17 cellular contexts compared by ENCODE assay signal in genomic region chr1:171420810-171421209, GRCh38.
DNase-seq lines count a peak whose midpoint lies in the region; ATAC-seq, FAIRE-seq and TF ChIP-seq lines count a peak whose summit lies in the region.
"Had no signal": no experiment of that assay in that cellular context is flagged by ENCODE, and none has a peak within 500 bp of the region (broad histone marks: within the 10 kb centered on the region; RNA-seq: fewer than 3 reads in every experiment).

No MANE protein-coding gene starts in this region.

- CTCF ChIA-PET in CD8-positive, alpha-beta T cell (lab: Charles Lee), result no interaction called here
- CTCF ChIA-PET in HCT116 (lab: Charles Lee), result interaction anchor here (0.7 kb wide), 1 partner anchor 713 kb away, joined by 3 read pairs; no protein-coding TSS in a partner anchor

- no peaks in the 10 kb centered on the region for H4K20me1 ChIP-seq in HCT116 (ENCODE audit: insufficient read depth)
- H4K20me1 ChIP-seq in keratinocyte (ENCODE audit: control insufficient read depth, extremely low read depth, insufficient read depth, low read length), result no peaks in the 10 kb centered on the region

- peaks cover 11% of the 10 kb centered on the region for H3K4me1 ChIP-seq in CD8-positive, alpha-beta T cell (ENCODE audit: insufficient read depth, low read length)
- H3K4me1 ChIP-seq in HCT116 (ENCODE audit: control insufficient read depth in 1 of 2, insufficient read depth in 2 of 2, low read length in 2 of 2), result peaks cover 5 to 29% of the 10 kb centered on the region in 2 experiments; a peak in 3 of 4 replicates
- H3K4me1 ChIP-seq in keratinocyte (ENCODE audit: control insufficient read depth, extremely low read depth, insufficient read depth, low read length), result peaks cover 51% of the 10 kb centered on the region
- no peaks in the 10 kb centered on the region for H3K4me1 ChIP-seq in tibial artery
- H3K4me1 ChIP-seq in lower lobe of right lung, result no peaks in the 10 kb centered on the region

- no peaks in the 10 kb centered on the region for H3K36me3 Mint-ChIP-seq in CD8-positive, alpha-beta T cell
- H3K36me3 Mint-ChIP-seq in activated T-helper 1 cell treated with anti-CD3 and anti-CD28 coated beads, Interleukin-12 subunit alpha, Interleukin-12 subunit beta, Interleukin-2, Interleukin-4 antibody, amounts not matched to agents 30 ng/mL and 10 ng/mL and 1 ng/mL, durations not matched to agents 14 hours and 24 hours and 36 hours (ENCODE audit: low read depth), result no peaks in the 10 kb centered on the region

- H3K79me2 ChIP-seq in HCT116 (ENCODE audit: insufficient read depth, low read length) (no peaks in the 10 kb centered on the region), keratinocyte (ENCODE audit: control insufficient read depth, insufficient read depth, low read length) (no peaks in the 10 kb centered on the region)

- RAD21 ChIA-PET in HCT116 (lab: Charles Lee; ENCODE audit: low non-redundant PET in 1 of 2, low total read pairs in 2 of 2, uncharacterized antibody in 2 of 2, unreplicated experiment in 2 of 2), result no interaction called here

- FAIRE-seq in keratinocyte (lab: Jason Lieb, UNC), result peak; percentile 91
- FAIRE-seq: frontal cortex, H54, TTC549 had no signal

- peak overlapping the region; percentile 20 for H2AFZ ChIP-seq in HCT116 (ENCODE audit: low read depth, low read length, poor library complexity, severe bottlenecking)
- H2AFZ ChIP-seq in keratinocyte (ENCODE audit: control insufficient read depth, low read length), result no peak overlapping the region

- H3K4me3 Mint-ChIP-seq in CD8-positive, alpha-beta T cell, result no peak overlapping the region
- H3K4me3 Mint-ChIP-seq in activated T-helper 1 cell treated with anti-CD3 and anti-CD28 coated beads, Interleukin-12 subunit alpha, Interleukin-12 subunit beta, Interleukin-2, Interleukin-4 antibody, amounts not matched to agents 30 ng/mL and 10 ng/mL and 1 ng/mL, durations not matched to agents 14 hours and 24 hours and 36 hours, result no peak overlapping the region

- DNase-seq in CD8-positive, alpha-beta T cell, result no peak
- DNase-seq in HCT116 (ENCODE audit: low read depth, low spot score), result no peak
- DNase-seq in activated T-helper 1 cell treated with anti-CD3 and anti-CD28 coated beads, Interleukin-12 subunit alpha, Interleukin-12 subunit beta, Interleukin-2, Interleukin-4 antibody, amounts not matched to agents 30 ng/mL and 10 ng/mL and 1 ng/mL, durations not matched to agents 14 hours and 24 hours and 36 hours (ENCODE audit: low spot score), result no peak
- DNase-seq in keratinocyte (ENCODE audit: low read depth, low spot score), result no peak
- DNase-seq in GM19240 (ENCODE audit: insufficient read length, low spot score), result no peak
- no peak for DNase-seq in tibial artery
- DNase-seq in lower lobe of right lung, result no peak
- DNase-seq: brain microvascular endothelial cell; DND-41; effector CD8-positive, alpha-beta T cell; NCI-H2081 treated with DMSO at 0.1 percent for 48 hours; NCI-H82 had no signal

- no peak for TF ChIP-seq CTCF in CD8-positive, alpha-beta T cell (IDR thresholded peaks at IDR 0.05)
- TF ChIP-seq CTCF in HCT116 (IDR thresholded peaks at IDR 0.05 in 2 of 3, conservative IDR thresholded peaks at IDR 0.05 in 1 of 3; ENCODE audit: borderline replicate concordance in 1 of 3, insufficient read depth in 1 of 3, low read depth in 2 of 3, low read length in 2 of 3) (no peak), keratinocyte (optimal IDR thresholded peaks at IDR 0.05 in 1 of 3, IDR thresholded peaks at IDR 0.05 in 1 of 3, conservative IDR thresholded peaks at IDR 0.05 in 1 of 3; ENCODE audit: extremely low read depth in 1 of 3, insufficient read depth in 2 of 3, low read length in 3 of 3) (no peak), tibial artery (IDR thresholded peaks at IDR 0.05) (no peak), lower lobe of right lung (IDR thresholded peaks at IDR 0.05) (no peak)

- no peak overlapping the region for H3K27ac ChIP-seq in CD8-positive, alpha-beta T cell (ENCODE audit: low read depth, low read length)
- H3K27ac ChIP-seq in HCT116 (ENCODE audit: low read depth, low read length) (no peak overlapping the region), keratinocyte (ENCODE audit: control insufficient read depth, insufficient read depth, low read length) (peak overlapping the region; percentile 88), tibial artery (no peak overlapping the region), lower lobe of right lung (no peak overlapping the region)
- H3K27ac ChIP-seq: brain microvascular endothelial cell had no signal

- peaks cover 17% of the 10 kb centered on the region for H3K4me1 Mint-ChIP-seq in CD8-positive, alpha-beta T cell (ENCODE audit: low read depth)
- H3K4me1 Mint-ChIP-seq in activated T-helper 1 cell treated with anti-CD3 and anti-CD28 coated beads, Interleukin-12 subunit alpha, Interleukin-12 subunit beta, Interleukin-2, Interleukin-4 antibody, amounts not matched to agents 30 ng/mL and 10 ng/mL and 1 ng/mL, durations not matched to agents 14 hours and 24 hours and 36 hours (ENCODE audit: low read depth), result peaks cover 15% of the 10 kb centered on the region

- no peak overlapping the region for H3K9ac ChIP-seq in HCT116 (ENCODE audit: low read length)
- H3K9ac ChIP-seq in keratinocyte (ENCODE audit: control insufficient read depth, extremely low read depth, insufficient read depth, low read length), result peak overlapping the region; percentile 51

- H3K4me2 ChIP-seq in HCT116 (ENCODE audit: low read length), result peak overlapping the region; percentile 38
- peak overlapping the region; percentile 35 for H3K4me2 ChIP-seq in keratinocyte (ENCODE audit: control insufficient read depth, extremely low read depth, insufficient read depth, low read depth, low read length)

- peak overlapping the region; percentile 10 for H3K27ac Mint-ChIP-seq in CD8-positive, alpha-beta T cell
- H3K27ac Mint-ChIP-seq in activated T-helper 1 cell treated with anti-CD3 and anti-CD28 coated beads, Interleukin-12 subunit alpha, Interleukin-12 subunit beta, Interleukin-2, Interleukin-4 antibody, amounts not matched to agents 30 ng/mL and 10 ng/mL and 1 ng/mL, durations not matched to agents 14 hours and 24 hours and 36 hours, result peak overlapping the region; percentile 22

- no peaks in the 10 kb centered on the region for H3K27me3 Mint-ChIP-seq in CD8-positive, alpha-beta T cell (ENCODE audit: low read depth)
- H3K27me3 Mint-ChIP-seq in activated T-helper 1 cell treated with anti-CD3 and anti-CD28 coated beads, Interleukin-12 subunit alpha, Interleukin-12 subunit beta, Interleukin-2, Interleukin-4 antibody, amounts not matched to agents 30 ng/mL and 10 ng/mL and 1 ng/mL, durations not matched to agents 14 hours and 24 hours and 36 hours (ENCODE audit: insufficient read depth), result no peaks in the 10 kb centered on the region

- POLR2A ChIA-PET in CD8-positive, alpha-beta T cell (lab: Charles Lee), result no interaction called here
- POLR2A ChIA-PET in HCT116 (lab: Charles Lee), result interaction anchor here (1.8 kb wide), 1 partner anchor 10 kb away, joined by 3 read pairs; no protein-coding TSS in a partner anchor

- no peaks in the 10 kb centered on the region for H3K9me1 ChIP-seq in keratinocyte (ENCODE audit: control insufficient read depth, extremely low read depth, insufficient read depth, low read length)

- no peaks in the 10 kb centered on the region for H3K36me3 ChIP-seq in CD8-positive, alpha-beta T cell (ENCODE audit: insufficient read depth, low read length)
- H3K36me3 ChIP-seq in HCT116 (ENCODE audit: control insufficient read depth in 1 of 2, insufficient read depth in 2 of 2, low read length in 2 of 2), result no peaks in the 10 kb centered on the region
- H3K36me3 ChIP-seq in keratinocyte (ENCODE audit: control insufficient read depth in 2 of 2, extremely low read depth in 1 of 2, insufficient read depth in 2 of 2, low read length in 2 of 2), result no peaks in the 10 kb centered on the region
- no peaks in the 10 kb centered on the region for H3K36me3 ChIP-seq in tibial artery
- H3K36me3 ChIP-seq in lower lobe of right lung, result no peaks in the 10 kb centered on the region
- H3K36me3 ChIP-seq: brain microvascular endothelial cell had no signal

- ATAC-seq in CD8-positive, alpha-beta T cell, result peak; percentile 59
- ATAC-seq in HCT116, result peak; percentile 65
- ATAC-seq in lower lobe of right lung, result no peak
- no peak for ATAC-seq in GM18907 (IDR thresholded peaks at IDR 0.05; ENCODE audit: unreplicated experiment)
- ATAC-seq: Right ventricle myocardium inferior had no signal

- H3K27me3 ChIP-seq in CD8-positive, alpha-beta T cell (ENCODE audit: insufficient read depth, low read length), result no peaks in the 10 kb centered on the region
- H3K27me3 ChIP-seq in HCT116 (ENCODE audit: insufficient read depth, low read length), result no peaks in the 10 kb centered on the region
- H3K27me3 ChIP-seq in keratinocyte (ENCODE audit: control insufficient read depth, extremely low read depth, insufficient read depth, low read length), result no peaks in the 10 kb centered on the region
- no peaks in the 10 kb centered on the region for H3K27me3 ChIP-seq in tibial artery
- no peaks in the 10 kb centered on the region for H3K27me3 ChIP-seq in lower lobe of right lung (ENCODE audit: low read depth)
- H3K27me3 ChIP-seq: brain microvascular endothelial cell had no signal

- TF ChIP-seq RAD21 in HCT116 (IDR thresholded peaks at IDR 0.05; ENCODE audit: low read depth), result no peak

- H3K4me3 ChIP-seq in CD8-positive, alpha-beta T cell (ENCODE audit: low read depth, low read length), result no peak overlapping the region
- H3K4me3 ChIP-seq in HCT116 (replicated peaks in 1 of 2; ENCODE audit: low read depth in 1 of 2, low read length in 2 of 2) (no peak overlapping the region), keratinocyte (ENCODE audit: control insufficient read depth in 2 of 3, extremely low read depth in 1 of 3, insufficient read depth in 2 of 3, low read depth in 1 of 3, low read length in 3 of 3) (no peak overlapping the region), tibial artery (no peak overlapping the region), lower lobe of right lung (no peak overlapping the region)

- no peak for TF ChIP-seq POLR2A in HCT116 (IDR thresholded peaks at IDR 0.05; ENCODE audit: borderline replicate concordance, extremely low read depth, insufficient read depth, insufficient read length)

- no TSS peak for BruUV-seq in HCT116 (replicated peaks; lab: Mats Ljungman, UMichigan)

- dilution Hi-C loops in keratinocyte (cut with MboI; ENCODE audit: extremely low pct_ligation_motif_present, low sequenced_read_pairs), result no loop called here

- intact Hi-C loops in CD8-positive, alpha-beta T cell (cut with DNase I, micrococcal nuclease), result no loop called here
- intact Hi-C loops in HCT116 (cut with micrococcal nuclease), result no loop called here
- intact Hi-C loops in activated T-helper 1 cell treated with anti-CD3 and anti-CD28 coated beads, Interleukin-12 subunit alpha, Interleukin-12 subunit beta, Interleukin-2, Interleukin-4 antibody, amounts not matched to agents 30 ng/mL and 10 ng/mL and 1 ng/mL, durations not matched to agents 14 hours and 24 hours and 36 hours (cut with micrococcal nuclease), result no loop called here
- intact Hi-C loops in tibial artery (cut with DNase I; ENCODE audit: low total_unique reads), result no loop called here
- intact Hi-C loops in lower lobe of right lung (cut with DNase I), result no loop called here

- H3K9me3 ChIP-seq in CD8-positive, alpha-beta T cell (ENCODE audit: low read length), result no peaks in the 10 kb centered on the region
- H3K9me3 ChIP-seq in HCT116 (ENCODE audit: control insufficient read depth in 1 of 2, insufficient read depth in 1 of 2, low read depth in 1 of 2, low read length in 2 of 2) (no peaks in the 10 kb centered on the region), keratinocyte (ENCODE audit: control insufficient read depth, low read depth, low read length) (no peaks in the 10 kb centered on the region), tibial artery (no peaks in the 10 kb centered on the region), lower lobe of right lung (no peaks in the 10 kb centered on the region)

- no peaks in the 10 kb centered on the region for H3K9me2 ChIP-seq in HCT116 (ENCODE audit: insufficient read depth)

- H3K9me3 Mint-ChIP-seq in CD8-positive, alpha-beta T cell, result peaks cover 2% of the 10 kb centered on the region
- H3K9me3 Mint-ChIP-seq in activated T-helper 1 cell treated with anti-CD3 and anti-CD28 coated beads, Interleukin-12 subunit alpha, Interleukin-12 subunit beta, Interleukin-2, Interleukin-4 antibody, amounts not matched to agents 30 ng/mL and 10 ng/mL and 1 ng/mL, durations not matched to agents 14 hours and 24 hours and 36 hours, result no peaks in the 10 kb centered on the region

Comparison
In these comparisons a context has a peak if more than half of its experiments do, and no peak if none do; other contexts are left out.
1. ATAC-seq: peak in CD8-positive, alpha-beta T cell (single experiment) and HCT116 (single experiment); none in lower lobe of right lung (0 of 2) and GM18907 (single experiment).